Comparison of ENCODE assay signal across 1 cellular context in genomic region chr5:52997424-52997823, GRCh38.
A peak's percentile ranks its signal among the peaks of the same experiment; 100 is the strongest.
TF ChIP-seq lines count a peak whose summit lies in the region.

No MANE protein-coding gene starts in this region.

TF ChIP-seq in HepG2, 621 proteins besides CTCF, POLR2A, EP300 and RAD21 (continued from another document and continues in another):
- TF ChIP-seq BRF2 (CRISPR knock-in tag; IDR thresholded peaks at IDR 0.05) (no peak), KMT2A (CRISPR knock-in tag; IDR thresholded peaks at IDR 0.05) (peak; percentile 62; the same call in 1 of the 2 replicates), STAG1 (CRISPR knock-in tag; IDR thresholded peaks at IDR 0.05) (no peak), JDP2 (CRISPR knock-in tag; IDR thresholded peaks at IDR 0.05; ENCODE audit: borderline replicate concordance) (no peak), NFE2L2 (IDR thresholded peaks at IDR 0.05; ENCODE audit: low read length) (no peak), ZNF589 (CRISPR knock-in tag; conservative IDR thresholded peaks at IDR 0.05) (no peak), ZBTB7A (CRISPR knock-in tag; IDR thresholded peaks at IDR 0.05) (no peak), ZNF670 (CRISPR knock-in tag; IDR thresholded peaks at IDR 0.05; ENCODE audit: borderline replicate concordance) (no peak), ZKSCAN8 (CRISPR knock-in tag; IDR thresholded peaks at IDR 0.05; ENCODE audit: borderline replicate concordance) (no peak), REL (CRISPR knock-in tag; conservative IDR thresholded peaks at IDR 0.05) (no peak), NCOA5 (CRISPR knock-in tag; IDR thresholded peaks at IDR 0.05) (no peak), TRAFD1 (CRISPR knock-in tag; IDR thresholded peaks at IDR 0.05; ENCODE audit: borderline replicate concordance) (no peak), ZFX (CRISPR knock-in tag; IDR thresholded peaks at IDR 0.05; ENCODE audit: low read depth) (peak; percentile 51), SAP130 (CRISPR knock-in tag; IDR thresholded peaks at IDR 0.05; ENCODE audit: low read depth) (peak; percentile 91), NFIB (CRISPR knock-in tag; IDR thresholded peaks at IDR 0.05; ENCODE audit: borderline replicate concordance) (no peak), KLF15 (CRISPR knock-in tag; IDR thresholded peaks at IDR 0.05; ENCODE audit: borderline replicate concordance) (no peak), E2F5 (CRISPR knock-in tag; conservative IDR thresholded peaks at IDR 0.05) (no peak), CBX2 (IDR thresholded peaks at IDR 0.05; ENCODE audit: low read depth, low read length) (no peak), CBX2 (CRISPR knock-in tag; IDR thresholded peaks at IDR 0.05; ENCODE audit: low read depth) (no peak), PLRG1 (conservative IDR thresholded peaks at IDR 0.05) (no peak), YEATS4 (CRISPR knock-in tag; IDR thresholded peaks at IDR 0.05; ENCODE audit: borderline replicate concordance) (no peak; the same call in 1 of the 2 replicates), ETV5 (CRISPR knock-in tag; IDR thresholded peaks at IDR 0.05; ENCODE audit: borderline replicate concordance) (peak; percentile 35; the same call in 1 of the 2 replicates), FOXP4 (CRISPR knock-in tag; IDR thresholded peaks at IDR 0.05) (peak; percentile 79), MAF1 (CRISPR knock-in tag; IDR thresholded peaks at IDR 0.05; ENCODE audit: borderline replicate concordance) (no peak), DMAP1 (CRISPR knock-in tag; IDR thresholded peaks at IDR 0.05) (peak; percentile 45; the same call in 1 of the 2 replicates), HNF4A (CRISPR knock-in tag; IDR thresholded peaks at IDR 0.05) (peak; percentile 42; the same call in 1 of the 2 replicates), SOX5 (CRISPR knock-in tag; IDR thresholded peaks at IDR 0.05; ENCODE audit: borderline replicate concordance) (peak; percentile 93), SIX1 (CRISPR knock-in tag; IDR thresholded peaks at IDR 0.05; ENCODE audit: borderline replicate concordance) (0 out of 2 replicates have a peak, but pooled peaks have one; percentile 26), MED13 (CRISPR knock-in tag; IDR thresholded peaks at IDR 0.05) (no peak), ZNF83 (CRISPR knock-in tag; IDR thresholded peaks at IDR 0.05; ENCODE audit: borderline replicate concordance) (no peak), BHLHE40 (IDR thresholded peaks at IDR 0.05; ENCODE audit: low read length) (no peak), FOXP1 (IDR thresholded peaks at IDR 0.05) (0 out of 2 replicates have a peak, but pooled peaks have one; percentile 20), FOXP1 (CRISPR knock-in tag; IDR thresholded peaks at IDR 0.05) (peak; percentile 64), MZF1 (CRISPR knock-in tag; IDR thresholded peaks at IDR 0.05; ENCODE audit: borderline replicate concordance) (no peak), ZNF232 (CRISPR knock-in tag; IDR thresholded peaks at IDR 0.05; ENCODE audit: borderline replicate concordance) (no peak), ZFP36L1 (CRISPR knock-in tag; IDR thresholded peaks at IDR 0.05) (no peak), FOXO1 (CRISPR knock-in tag; IDR thresholded peaks at IDR 0.05) (peak; percentile 67), ZNF614 (CRISPR knock-in tag; IDR thresholded peaks at IDR 0.05; ENCODE audit: borderline replicate concordance) (no peak), TCF7 (IDR thresholded peaks at IDR 0.05; ENCODE audit: low read depth) (peak; percentile 65), ELK4 (CRISPR knock-in tag; IDR thresholded peaks at IDR 0.05; ENCODE audit: borderline replicate concordance) (no peak), KLF9 (CRISPR knock-in tag; IDR thresholded peaks at IDR 0.05; ENCODE audit: low read depth) (0 out of 2 replicates have a peak, but pooled peaks have one; percentile 29), FOXC1 (CRISPR knock-in tag; IDR thresholded peaks at IDR 0.05; ENCODE audit: borderline replicate concordance) (no peak), IKZF5 (CRISPR knock-in tag; IDR thresholded peaks at IDR 0.05) (peak; percentile 46; the same call in 1 of the 2 replicates), ZBTB4 (CRISPR knock-in tag; IDR thresholded peaks at IDR 0.05; ENCODE audit: borderline replicate concordance) (no peak), SALL1 (CRISPR knock-in tag; IDR thresholded peaks at IDR 0.05) (peak; percentile 69), EED (CRISPR knock-in tag; IDR thresholded peaks at IDR 0.05) (no peak), PLSCR1 (CRISPR knock-in tag; IDR thresholded peaks at IDR 0.05; ENCODE audit: borderline replicate concordance) (no peak), POGZ (CRISPR knock-in tag; IDR thresholded peaks at IDR 0.05) (peak; percentile 54; the same call in 1 of the 2 replicates), ZNF543 (CRISPR knock-in tag; IDR thresholded peaks at IDR 0.05) (no peak)
